ENCODE assay signal across 8 cellular contexts in the genomic region with DNA sequence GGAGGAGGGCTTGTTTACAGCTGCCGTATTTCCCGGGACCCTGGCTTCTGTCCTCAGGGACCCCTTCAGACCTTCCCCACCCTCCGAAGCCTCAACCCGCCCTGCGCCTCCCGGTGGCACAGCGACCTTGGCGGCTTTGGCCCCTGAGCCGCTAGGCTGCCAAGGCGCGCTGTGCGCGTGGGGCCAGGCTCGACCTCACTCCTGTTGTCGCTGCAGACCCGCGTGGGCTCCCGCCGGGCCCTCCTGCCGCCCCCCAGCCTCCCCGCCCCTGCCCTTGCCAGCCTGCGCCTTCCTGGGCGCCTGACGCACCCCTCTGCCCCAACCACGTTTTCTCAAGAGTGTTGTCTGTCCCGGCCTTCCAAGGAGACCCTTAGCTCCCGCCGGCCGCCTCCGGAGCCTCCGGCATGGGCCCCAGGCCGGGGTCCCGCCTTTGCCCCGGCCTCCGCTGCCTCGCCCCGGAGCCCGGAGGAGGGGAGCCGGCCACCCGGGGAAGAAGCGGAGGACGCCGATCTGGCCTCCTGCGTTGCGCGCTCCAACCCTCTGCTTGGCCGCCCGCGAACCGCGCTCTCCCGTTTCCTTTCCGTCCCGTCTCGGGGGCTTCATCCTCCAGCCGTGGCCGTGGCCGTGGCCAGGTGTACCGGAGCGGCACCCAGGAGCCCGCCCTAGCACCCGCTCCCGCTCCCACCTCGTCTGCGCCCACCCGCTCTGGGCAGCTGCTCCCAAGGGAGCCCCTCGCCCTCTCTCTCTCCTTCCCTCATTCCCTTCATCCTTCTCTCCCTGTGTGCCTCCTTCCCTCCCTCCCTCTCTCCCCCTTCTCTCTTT. TPM values are rescaled to one million over a fixed set of nuclear protein-coding genes. Genes with fewer than 3 reads are reported as not detected.
DNase-seq lines count a peak whose midpoint lies in the region; ATAC-seq and TF ChIP-seq lines count a peak whose summit lies in the region.

No MANE protein-coding gene starts in this region.

- H3K27me3 Mint-ChIP-seq in activated naive CD8-positive, alpha-beta T cell, result no peaks in the 10 kb centered on the region

- peak overlapping the region; percentile 70 for H3K27ac Mint-ChIP-seq in activated naive CD8-positive, alpha-beta T cell

- H3K9me2 ChIP-seq in Karpas-422 (replicated peaks; ENCODE audit: insufficient read depth, low read length), result no peaks in the 10 kb centered on the region

- no peak overlapping the region for H2AFZ ChIP-seq in Karpas-422 (ENCODE audit: low read length)

- no peaks in the 10 kb centered on the region for H3K27me3 ChIP-seq in Karpas-422 (ENCODE audit: low read length)
- peaks cover 37% of the 10 kb centered on the region for H3K27me3 ChIP-seq in iPS-18a (ENCODE audit: control insufficient read depth, insufficient read depth, low read length)

- peak overlapping the region; percentile 60 for H3K4me3 ChIP-seq in Karpas-422 (ENCODE audit: low read length)
- peak overlapping the region; percentile 68 for H3K4me3 ChIP-seq in iPS-18a (ENCODE audit: low read length)

- peaks cover 2% of the 10 kb centered on the region; the same call in 1 of the 2 replicates for H3K9me3 ChIP-seq in Karpas-422 (ENCODE audit: low read length)
- H3K9me3 ChIP-seq in iPS-18a (ENCODE audit: control insufficient read depth, low read depth, low read length), result no peaks in the 10 kb centered on the region

- ATAC-seq in GM18505 (IDR thresholded peaks at IDR 0.05; ENCODE audit: unreplicated experiment) (no peak), HG02852 (IDR thresholded peaks at IDR 0.05; ENCODE audit: unreplicated experiment) (no peak)

- peaks cover 31% of the 10 kb centered on the region for H3K4me1 Mint-ChIP-seq in activated naive CD8-positive, alpha-beta T cell (ENCODE audit: low read depth)

- H3K4me2 ChIP-seq in Karpas-422 (ENCODE audit: low read depth, low read length, poor library complexity, severe bottlenecking), result peak overlapping the region; percentile 60

- H3K36me3 Mint-ChIP-seq in activated naive CD8-positive, alpha-beta T cell, result peaks cover 10% of the 10 kb centered on the region

- H3K9ac ChIP-seq in Karpas-422 (ENCODE audit: low read length), result peak overlapping the region; percentile 55
- H3K9ac ChIP-seq in iPS-18a (ENCODE audit: low read length), result no peak overlapping the region

- TF ChIP-seq POLR2A in GM18505 (IDR thresholded peaks at IDR 0.05; ENCODE audit: borderline replicate concordance, extremely low read depth, insufficient read depth, insufficient read length), result no peak

- H3K27ac ChIP-seq in Karpas-422 (ENCODE audit: low read length) (no peak overlapping the region), iPS-18a (ENCODE audit: low read length) (no peak overlapping the region)

- H3K36me3 ChIP-seq in Karpas-422 (ENCODE audit: insufficient read depth, low read length) (peaks cover 3% of the 10 kb centered on the region; the same call in 1 of the 2 replicates), iPS-18a (ENCODE audit: control insufficient read depth, low read depth, low read length) (no peaks in the 10 kb centered on the region)

- in situ Hi-C loops in ACHN (cut with HindIII; ENCODE audit: low pct_ligation_motif_present, low pct_unique_long_range_greater_than_20kb, low sequenced_read_pairs), result no loop called here

- no peaks in the 10 kb centered on the region for H3K9me3 Mint-ChIP-seq in activated naive CD8-positive, alpha-beta T cell (ENCODE audit: low read depth)

- DNase-seq in ACHN (peak; percentile 9), Karpas-422 (no peak), Ammon's horn (ENCODE audit: low spot score) (no peak)
- DNase-seq in stimulated activated CD4-positive, alpha-beta T cell treated with anti-CD3 and anti-CD28 coated beads, Interleukin-12 subunit alpha, Interleukin-12 subunit beta, amount 100 ng/mL, for 4 hours, result peak; percentile 38

- H3K4me1 ChIP-seq in Karpas-422 (ENCODE audit: low read length) (peaks cover 20% of the 10 kb centered on the region), iPS-18a (ENCODE audit: control insufficient read depth, low read depth, low read length) (peaks cover 6% of the 10 kb centered on the region)

- H3K4me3 Mint-ChIP-seq in activated naive CD8-positive, alpha-beta T cell, result peak overlapping the region; percentile 75

- peaks cover 6% of the 10 kb centered on the region for H3K79me2 ChIP-seq in Karpas-422 (ENCODE audit: low read length)

- peaks cover 10% of the 10 kb centered on the region; the same call in 1 of the 2 replicates for H4K20me1 ChIP-seq in Karpas-422 (ENCODE audit: insufficient read depth, low read depth, low read length)

RNA-seq across cellular contexts. Expression of gene PPP2R5C, which starts 19.9 kb away (rescaled TPM):
- 233 and 301 TPM in 2 replicates for total RNA-seq in Karpas-422 (2014; rRNA removed; shearing (Covaris generic); ENCODE audit: low replicate concordance)

Comparison
In these comparisons a context has a peak if more than half of its experiments do, and no peak if none do; other contexts are left out.
1. DNase-seq: peak in ACHN (single experiment) and stimulated activated CD4-positive, alpha-beta T cell treated with anti-CD3 and anti-CD28 coated beads, Interleukin-12 subunit alpha, Interleukin-12 subunit beta, amount 100 ng/mL, for 4 hours (single experiment); none in Karpas-422 (single experiment) and Ammon's horn (single experiment).